Comparison of ENCODE assay signal across 8 cellular contexts in the genomic region with DNA sequence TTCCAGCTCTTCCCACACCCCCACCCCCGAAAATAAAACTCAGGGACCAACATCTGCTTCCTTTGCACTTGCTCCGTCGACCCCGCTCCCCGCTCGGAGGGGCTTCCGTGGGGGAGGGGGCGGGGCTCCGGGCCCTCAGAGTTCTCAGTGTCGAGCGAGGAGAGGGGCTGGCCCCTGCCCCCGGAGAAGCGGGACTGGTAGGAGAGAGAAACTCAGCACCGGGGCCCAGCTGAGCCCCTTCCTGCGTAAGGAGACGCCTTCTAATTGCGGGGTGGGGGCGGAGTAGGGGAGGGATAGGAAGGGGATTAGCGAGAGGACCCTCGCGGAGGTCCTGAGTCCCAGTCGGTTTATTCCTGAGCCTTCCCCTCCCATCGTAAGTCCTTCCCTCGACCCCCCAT. TPM values are rescaled to one million over a fixed set of nuclear protein-coding genes. Genes with fewer than 3 reads are reported as not detected.
DNase-seq lines count a peak whose midpoint lies in the region; ATAC-seq and TF ChIP-seq lines count a peak whose summit lies in the region.

No MANE protein-coding gene starts in this region.

- H3K4me1 ChIP-seq in heart right ventricle (peaks cover 0 to 17% (median 9%) of the 10 kb centered on the region in 9 donors), mesendoderm (ENCODE audit: control insufficient read depth, low read depth, low read length) (peaks cover 5% of the 10 kb centered on the region), foreskin keratinocyte (no peaks in the 10 kb centered on the region)

- intact Hi-C loops in heart right ventricle (cut with DNase I): loop anchor here in 1 of 10 donors (10.0 kb wide), 1 partner anchor 59 kb away; no protein-coding TSS in a partner anchor
- intact Hi-C loops in left ventricle myocardium superior (cut with micrococcal nuclease): no loop called here

- peaks cover 54% of the 10 kb centered on the region for H3K27me3 Mint-ChIP-seq in activated naive CD8-positive, alpha-beta T cell treated with anti-CD3 and anti-CD28 coated beads, Interleukin-2, amount 10 ng/mL, durations not matched to agents 7 days and 5 days
- H3K27me3 Mint-ChIP-seq in type B pancreatic cell: peaks cover 65% of the 10 kb centered on the region

- peak overlapping the region; percentile 67 for H3K27ac Mint-ChIP-seq in activated naive CD8-positive, alpha-beta T cell treated with anti-CD3 and anti-CD28 coated beads, Interleukin-2, amount 10 ng/mL, durations not matched to agents 7 days and 5 days
- H3K27ac Mint-ChIP-seq in type B pancreatic cell: peak overlapping the region; percentile 65

- H3K4me3 ChIP-seq in heart right ventricle (peak overlapping the region in 8 of 10 donors; percentile 39 to 57 (median 48)), mesendoderm (ENCODE audit: low read length) (peak overlapping the region; percentile 35)

- H3K4me3 Mint-ChIP-seq in activated naive CD8-positive, alpha-beta T cell treated with anti-CD3 and anti-CD28 coated beads, Interleukin-2, amount 10 ng/mL, durations not matched to agents 7 days and 5 days: peak overlapping the region; percentile 81
- H3K4me3 Mint-ChIP-seq in type B pancreatic cell: peak overlapping the region; percentile 80

- no peak overlapping the region for H3K9ac ChIP-seq in mesendoderm (ENCODE audit: low read length)

- H3K36me3 ChIP-seq in heart right ventricle: no peaks in the 10 kb centered on the region
- H3K36me3 ChIP-seq in mesendoderm (ENCODE audit: control insufficient read depth, insufficient read depth, low read length): no peaks in the 10 kb centered on the region

- H3K27me3 ChIP-seq in heart right ventricle (peaks cover 3 to 57% (median 25%) of the 10 kb centered on the region in 7 donors), mesendoderm (ENCODE audit: insufficient read depth, low read length, poor library complexity) (peaks cover 11% of the 10 kb centered on the region), foreskin keratinocyte (peaks cover 92% of the 10 kb centered on the region)

- no peaks in the 10 kb centered on the region for H3K79me2 ChIP-seq in mesendoderm (ENCODE audit: control insufficient read depth, insufficient read depth, low read length)

- TF ChIP-seq CTCF in heart right ventricle (IDR thresholded peaks at IDR 0.05) (no peak), type B pancreatic cell (conservative IDR thresholded peaks at IDR 0.05) (no peak), foreskin keratinocyte (conservative IDR thresholded peaks at IDR 0.05) (no peak)

- POLR2A ChIA-PET in activated naive CD8-positive, alpha-beta T cell treated with anti-CD3 and anti-CD28 coated beads, Interleukin-2, amount 10 ng/mL, durations not matched to agents 7 days and 5 days (lab: Charles Lee): no interaction called here

- no peak overlapping the region for H2BK5ac ChIP-seq in mesendoderm (ENCODE audit: low read length)

- peak overlapping the region; percentile 23 for H3K4me2 ChIP-seq in mesendoderm (ENCODE audit: low read length)

- H3K79me1 ChIP-seq in mesendoderm (ENCODE audit: low read length): no peaks in the 10 kb centered on the region

- no peak overlapping the region for H2BK120ac ChIP-seq in mesendoderm (ENCODE audit: low read depth, low read length)

- 13 to 18% methylated on average over 24 of the region's 24 CpGs for WGBS in heart right ventricle, 2 donors
- WGBS in mesendoderm (ENCODE audit: extremely low coverage, insufficient coverage, low lambda C conversion rate): no CpG with 5 or more reads among the region's 24 CpGs

- DNase-seq in heart right ventricle (no peak), left ventricle myocardium superior (no peak), mesendoderm (no peak), type B pancreatic cell (ENCODE audit: extremely low spot score, unreplicated experiment) (no peak), HT-29 (ENCODE audit: low spot score) (no peak), HuH-7.5 (ENCODE audit: low spot score) (no peak), foreskin keratinocyte (no peak)
- no peak for DNase-seq in activated naive CD8-positive, alpha-beta T cell treated with anti-CD3 and anti-CD28 coated beads, Interleukin-2, amount 10 ng/mL, durations not matched to agents 7 days and 5 days

- H3K18ac ChIP-seq in mesendoderm (ENCODE audit: low read length): no peak overlapping the region

- no peaks in the 10 kb centered on the region for H3K9me3 Mint-ChIP-seq in activated naive CD8-positive, alpha-beta T cell treated with anti-CD3 and anti-CD28 coated beads, Interleukin-2, amount 10 ng/mL, durations not matched to agents 7 days and 5 days
- no peaks in the 10 kb centered on the region for H3K9me3 Mint-ChIP-seq in type B pancreatic cell

- no peaks in the 10 kb centered on the region for H3K36me3 Mint-ChIP-seq in activated naive CD8-positive, alpha-beta T cell treated with anti-CD3 and anti-CD28 coated beads, Interleukin-2, amount 10 ng/mL, durations not matched to agents 7 days and 5 days
- no peaks in the 10 kb centered on the region for H3K36me3 Mint-ChIP-seq in type B pancreatic cell

- H3K27ac ChIP-seq in heart right ventricle (no peak overlapping the region), mesendoderm (ENCODE audit: low read depth, low read length) (no peak overlapping the region), foreskin keratinocyte (no peak overlapping the region)

- H3K4me1 Mint-ChIP-seq in activated naive CD8-positive, alpha-beta T cell treated with anti-CD3 and anti-CD28 coated beads, Interleukin-2, amount 10 ng/mL, durations not matched to agents 7 days and 5 days: peaks cover 5% of the 10 kb centered on the region
- H3K4me1 Mint-ChIP-seq in type B pancreatic cell (ENCODE audit: unreplicated experiment): peaks cover 22% of the 10 kb centered on the region

- H4K5ac ChIP-seq in mesendoderm (ENCODE audit: low read length): no peak overlapping the region

- peak overlapping the region; percentile 79 for H3K56ac ChIP-seq in mesendoderm (ENCODE audit: low read length)

- no peak overlapping the region for H3K23ac ChIP-seq in mesendoderm (ENCODE audit: low read length)

- H3K4ac ChIP-seq in mesendoderm (ENCODE audit: low read depth, low read length): no peak overlapping the region

- no peak overlapping the region for H2BK15ac ChIP-seq in mesendoderm (replicated peaks; ENCODE audit: low read depth)

- no peaks in the 10 kb centered on the region for H3K9me3 ChIP-seq in heart right ventricle

- ATAC-seq in heart right ventricle (no peak), left ventricle myocardium superior (no peak), foreskin keratinocyte (no peak)
- peak; percentile 11 for ATAC-seq in activated naive CD8-positive, alpha-beta T cell treated with anti-CD3 and anti-CD28 coated beads, Interleukin-2, amount 10 ng/mL, durations not matched to agents 7 days and 5 days (ENCODE audit: low read depth)

- no peak overlapping the region for H4K8ac ChIP-seq in mesendoderm (ENCODE audit: low read depth, low read length)

- H2AK5ac ChIP-seq in mesendoderm (ENCODE audit: low read length): no peak overlapping the region

RNA-seq across cellular contexts. Expression of a gene that starts 22.3 kb away (rescaled TPM):
- total RNA-seq in heart right ventricle: under 1 TPM in 5 of 10 donors, not detected in 5; 0.15 to 0.37 (median 0.25) TPM
- polyA plus RNA-seq in heart right ventricle: under 1 TPM in 1 of 2 donors, not detected in 1; 0.15 TPM
- total RNA-seq in left ventricle myocardium superior: not detected
- not detected for total RNA-seq in activated naive CD8-positive, alpha-beta T cell treated with anti-CD3 and anti-CD28 coated beads, Interleukin-2, amount 10 ng/mL, durations not matched to agents 7 days and 5 days
- not detected for polyA plus RNA-seq in mesendoderm (2013, experiment 1 of 2)
- polyA plus RNA-seq in mesendoderm (2013, experiment 2 of 2): not detected
- 0.12 TPM in 1 of 2 replicates, not detected in the other for total RNA-seq in type B pancreatic cell (ENCODE audit: low replicate concordance)
- not detected in 2 replicates for total RNA-seq in HT-29 (2014; rRNA removed; shearing (Covaris generic))
- total RNA-seq in foreskin keratinocyte: not detected in 2 replicates
- not detected in 2 replicates for polyA plus RNA-seq in foreskin keratinocyte

RNA-seq across cellular contexts. Expression of a gene that starts 32.5 kb away (rescaled TPM):
- total RNA-seq in heart right ventricle: under 1 TPM; 0.22 to 0.69 (median 0.32) TPM
- polyA plus RNA-seq in heart right ventricle: under 1 TPM; 0.04 to 0.22 TPM
- total RNA-seq in left ventricle myocardium superior: 0.15 TPM
- not detected for total RNA-seq in activated naive CD8-positive, alpha-beta T cell treated with anti-CD3 and anti-CD28 coated beads, Interleukin-2, amount 10 ng/mL, durations not matched to agents 7 days and 5 days
- 0.06 TPM for polyA plus RNA-seq in mesendoderm (2013, experiment 1 of 2)
- polyA plus RNA-seq in mesendoderm (2013, experiment 2 of 2): 0.07 TPM
- 0.93 and 1.7 TPM in 2 replicates for total RNA-seq in type B pancreatic cell (ENCODE audit: low replicate concordance)
- total RNA-seq in HT-29 (2014; rRNA removed; shearing (Covaris generic)): 0.73 and 0.79 TPM in 2 replicates
- 0.03 and 0.04 TPM in 2 replicates for total RNA-seq in foreskin keratinocyte
- 0.02 and 0.06 TPM in 2 replicates for polyA plus RNA-seq in foreskin keratinocyte

RNA-seq across cellular contexts. Expression of a gene that starts 32.8 kb away (rescaled TPM):
- total RNA-seq in heart right ventricle (10 to 100 TPM in 7 of 10 donors, 1 to 10 TPM in 3; 2.7 to 84.5 (median 26.3) TPM), left ventricle myocardium superior (6.6 TPM), type B pancreatic cell (ENCODE audit: low replicate concordance) (1.1 and 2.9 TPM in 2 replicates), foreskin keratinocyte (0.25 TPM in 1 of 2 replicates, not detected in the other)
- polyA plus RNA-seq in heart right ventricle (10 to 100 TPM in 1 of 2 donors, 1 to 10 TPM in 1; 3.0 to 72.3 TPM), foreskin keratinocyte (0.25 and 0.37 TPM in 2 replicates)
- under 1 TPM; 0.47 to 0.62 TPM for total RNA-seq in activated naive CD8-positive, alpha-beta T cell treated with anti-CD3 and anti-CD28 coated beads, Interleukin-2, amount 10 ng/mL, durations not matched to agents 7 days and 5 days
- polyA plus RNA-seq in mesendoderm (2013, experiment 1 of 2): 7.6 TPM
- 7.5 TPM for polyA plus RNA-seq in mesendoderm (2013, experiment 2 of 2)
- total RNA-seq in HT-29 (2014; rRNA removed; shearing (Covaris generic)): not detected in 2 replicates

RNA-seq across cellular contexts. Expression of a gene that starts 46.5 kb away (rescaled TPM):
- total RNA-seq in heart right ventricle (10 to 100 TPM; 16.0 to 29.6 (median 25.7) TPM), left ventricle myocardium superior (31.2 TPM), type B pancreatic cell (ENCODE audit: low replicate concordance) (47.8 and 52.3 TPM in 2 replicates), foreskin keratinocyte (82.3 and 89.4 TPM in 2 replicates)
- polyA plus RNA-seq in heart right ventricle (10 to 100 TPM; 25.0 to 51.3 TPM), foreskin keratinocyte (147 and 170 TPM in 2 replicates)
- 10 to 100 TPM; 42.2 to 43.7 TPM for total RNA-seq in activated naive CD8-positive, alpha-beta T cell treated with anti-CD3 and anti-CD28 coated beads, Interleukin-2, amount 10 ng/mL, durations not matched to agents 7 days and 5 days
- polyA plus RNA-seq in mesendoderm (2013, experiment 1 of 2): 36.2 TPM
- 35.8 TPM for polyA plus RNA-seq in mesendoderm (2013, experiment 2 of 2)
- total RNA-seq in HT-29 (2014; rRNA removed; shearing (Covaris generic)): 125 and 130 TPM in 2 replicates
